Comparison of ENCODE assay signal across 17 cellular contexts in the genomic region with DNA sequence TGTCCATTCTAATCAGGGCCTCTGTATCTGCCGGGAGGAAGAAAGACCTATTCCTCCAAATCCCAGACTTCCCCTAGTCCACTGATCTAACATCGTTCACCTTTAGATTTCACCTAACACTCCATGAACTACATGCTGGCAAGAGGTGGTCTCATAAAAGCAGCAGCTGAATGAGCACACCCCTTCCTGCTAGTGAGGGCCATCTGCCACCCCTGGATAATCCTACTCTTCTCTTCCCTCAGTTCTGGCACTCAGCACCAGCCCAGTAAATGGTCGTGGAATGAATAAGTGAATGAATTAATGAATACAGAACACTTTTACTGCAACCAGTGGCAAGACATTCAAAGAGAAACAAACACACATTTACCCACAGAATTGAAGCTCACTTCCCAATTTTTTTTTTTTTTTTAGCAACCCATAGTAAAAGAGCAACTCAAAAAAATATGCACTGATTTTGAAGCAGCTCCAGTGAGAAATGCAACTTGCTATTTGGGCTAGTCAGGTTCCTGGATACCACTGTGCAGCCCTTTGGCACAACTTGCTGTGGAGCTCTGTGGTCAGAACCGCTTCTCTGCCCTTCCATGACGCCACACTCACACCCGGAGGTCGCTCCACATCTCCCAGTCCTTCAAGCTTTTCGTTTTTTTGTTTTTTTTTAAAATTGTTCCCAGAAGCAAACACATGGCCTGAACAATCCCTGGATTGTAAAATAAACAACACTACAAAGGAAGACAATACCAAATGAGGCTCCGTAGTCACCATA. TPM values are rescaled to one million over a fixed set of nuclear protein-coding genes. Genes with fewer than 3 reads are reported as not detected.
DNase-seq lines count a peak whose midpoint lies in the region; ATAC-seq and TF ChIP-seq lines count a peak whose summit lies in the region.
"Had no signal": no experiment of that assay in that cellular context is flagged by ENCODE, and none has a peak within 500 bp of the region (broad histone marks: within the 10 kb centered on the region; RNA-seq: fewer than 3 reads in every experiment).

No MANE protein-coding gene starts in this region.

- no peak for DNase-seq in activated T-cell treated with anti-CD3 and anti-CD28 coated beads, Interleukin-2, amount 50 U/mL, for 72 hours
- DNase-seq in activated T-cell treated with anti-CD3 and anti-CD28 coated beads, Interleukin-2, amount 50 U/mL, for 4 hours: no peak
- DNase-seq in NCI-H524 treated with DMSO at 0.1 percent for 48 hours (lab: John Stamatoyannopoulos, UW) (peak; percentile 77), choroid plexus epithelial cell (ENCODE audit: low read depth) (peak; percentile 36), islet precursor cell (no peak)
- DNase-seq in activated CD8-positive, alpha-beta T cell treated with anti-CD3 and anti-CD28 coated beads, Interleukin-2, amount 10 ng/mL, durations not matched to agents 7 days and 5 days: no peak
- DNase-seq: CD4-positive, alpha-beta T cell; GF-D8; GM23248; KG1; NCI-H187 treated with DMSO at 0.1 percent for 48 hours; NCI-H2227 treated with DMSO at 0.1 percent for 48 hours; NCI-H526; PC-9 had no signal

- H3K27ac Mint-ChIP-seq in activated T-cell treated with anti-CD3 and anti-CD28 coated beads, Interleukin-2, amount 50 U/mL, for 72 hours: peak overlapping the region; percentile 31
- no peak overlapping the region for H3K27ac Mint-ChIP-seq in activated CD8-positive, alpha-beta T cell treated with anti-CD3 and anti-CD28 coated beads, Interleukin-2, amount 10 ng/mL, durations not matched to agents 7 days and 5 days
- H3K27ac Mint-ChIP-seq: B cell; CD4-positive, alpha-beta T cell had no signal

- H3K4me3 ChIP-seq in choroid plexus epithelial cell (ENCODE audit: low read depth, low read length): no peak overlapping the region
- H3K4me3 ChIP-seq: GM23248, PC-9, SJSA1 had no signal

- H3K27me3 Mint-ChIP-seq in activated T-cell treated with anti-CD3 and anti-CD28 coated beads, Interleukin-2, amount 50 U/mL, for 72 hours (ENCODE audit: low read depth): no peaks in the 10 kb centered on the region
- H3K27me3 Mint-ChIP-seq in activated T-cell treated with anti-CD3 and anti-CD28 coated beads, Interleukin-2, amount 50 U/mL, for 4 hours (ENCODE audit: low read depth): no peaks in the 10 kb centered on the region
- H3K27me3 Mint-ChIP-seq in activated CD8-positive, alpha-beta T cell treated with anti-CD3 and anti-CD28 coated beads, Interleukin-2, amount 10 ng/mL, durations not matched to agents 7 days and 5 days (ENCODE audit: low read depth): peaks cover 13% of the 10 kb centered on the region
- H3K27me3 Mint-ChIP-seq: CD4-positive, alpha-beta T cell had no signal

- no peaks in the 10 kb centered on the region for H3K4me1 Mint-ChIP-seq in activated T-cell treated with anti-CD3 and anti-CD28 coated beads, Interleukin-2, amount 50 U/mL, for 72 hours (ENCODE audit: low read depth)
- H3K4me1 Mint-ChIP-seq in activated T-cell treated with anti-CD3 and anti-CD28 coated beads, Interleukin-2, amount 50 U/mL, for 4 hours (ENCODE audit: low read depth): no peaks in the 10 kb centered on the region
- peaks cover 3% of the 10 kb centered on the region for H3K4me1 Mint-ChIP-seq in activated CD8-positive, alpha-beta T cell treated with anti-CD3 and anti-CD28 coated beads, Interleukin-2, amount 10 ng/mL, durations not matched to agents 7 days and 5 days (ENCODE audit: low read depth)
- H3K4me1 Mint-ChIP-seq: B cell had no signal

- POLR2A ChIA-PET in activated CD8-positive, alpha-beta T cell treated with anti-CD3 and anti-CD28 coated beads, Interleukin-2, amount 10 ng/mL, durations not matched to agents 7 days and 5 days (lab: Charles Lee): no interaction called here

- no peak for ATAC-seq in activated T-cell treated with anti-CD3 and anti-CD28 coated beads, Interleukin-2, amount 50 U/mL, for 72 hours (replicated peaks in 1 of 2)
- ATAC-seq in activated T-cell treated with anti-CD3 and anti-CD28 coated beads, Interleukin-2, amount 50 U/mL, for 4 hours: no peak
- no peak for ATAC-seq in activated CD8-positive, alpha-beta T cell treated with anti-CD3 and anti-CD28 coated beads, Interleukin-2, amount 10 ng/mL, durations not matched to agents 7 days and 5 days
- no peak for ATAC-seq in HG03342 (IDR thresholded peaks at IDR 0.05; ENCODE audit: unreplicated experiment)

- CTCF ChIA-PET in activated CD8-positive, alpha-beta T cell treated with anti-CD3 and anti-CD28 coated beads, Interleukin-2, amount 10 ng/mL, durations not matched to agents 7 days and 5 days (lab: Charles Lee): interaction anchor here (2.2 kb wide), 1 partner anchor 23 kb away, joined by 8 read pairs; no protein-coding TSS in a partner anchor

- no peak for TF ChIP-seq CTCF in choroid plexus epithelial cell (conservative IDR thresholded peaks at IDR 0.05; ENCODE audit: low read depth, low read length)

- H3K36me3 Mint-ChIP-seq in activated T-cell treated with anti-CD3 and anti-CD28 coated beads, Interleukin-2, amount 50 U/mL, for 72 hours (ENCODE audit: insufficient read depth in 2 of 2): peaks cover 0 to 8% of the 10 kb centered on the region in 2 donors
- H3K36me3 Mint-ChIP-seq in activated T-cell treated with anti-CD3 and anti-CD28 coated beads, Interleukin-2, amount 50 U/mL, for 4 hours (ENCODE audit: insufficient read depth): peaks cover 10% of the 10 kb centered on the region
- peaks cover 11% of the 10 kb centered on the region for H3K36me3 Mint-ChIP-seq in activated CD8-positive, alpha-beta T cell treated with anti-CD3 and anti-CD28 coated beads, Interleukin-2, amount 10 ng/mL, durations not matched to agents 7 days and 5 days (ENCODE audit: low read depth)

- no peak overlapping the region for H3K4me3 Mint-ChIP-seq in activated T-cell treated with anti-CD3 and anti-CD28 coated beads, Interleukin-2, amount 50 U/mL, for 72 hours
- H3K4me3 Mint-ChIP-seq in activated T-cell treated with anti-CD3 and anti-CD28 coated beads, Interleukin-2, amount 50 U/mL, for 4 hours: no peak overlapping the region
- no peak overlapping the region for H3K4me3 Mint-ChIP-seq in activated CD8-positive, alpha-beta T cell treated with anti-CD3 and anti-CD28 coated beads, Interleukin-2, amount 10 ng/mL, durations not matched to agents 7 days and 5 days
- H3K4me3 Mint-ChIP-seq: B cell; CD4-positive, alpha-beta T cell had no signal

- H3K9me3 Mint-ChIP-seq in activated T-cell treated with anti-CD3 and anti-CD28 coated beads, Interleukin-2, amount 50 U/mL, for 72 hours: no peaks in the 10 kb centered on the region
- H3K9me3 Mint-ChIP-seq in activated T-cell treated with anti-CD3 and anti-CD28 coated beads, Interleukin-2, amount 50 U/mL, for 4 hours: no peaks in the 10 kb centered on the region
- H3K9me3 Mint-ChIP-seq in activated CD8-positive, alpha-beta T cell treated with anti-CD3 and anti-CD28 coated beads, Interleukin-2, amount 10 ng/mL, durations not matched to agents 7 days and 5 days (ENCODE audit: insufficient read depth): no peaks in the 10 kb centered on the region
- H3K9me3 Mint-ChIP-seq: CD4-positive, alpha-beta T cell had no signal

RNA-seq across cellular contexts. Expression of a gene that starts 6.2 kb away (rescaled TPM):
- under 1 TPM; 0.34 to 0.69 TPM for total RNA-seq in activated T-cell treated with anti-CD3 and anti-CD28 coated beads, Interleukin-2, amount 50 U/mL, for 72 hours
- under 1 TPM in 1 of 3 donors, not detected in 2; 0.37 TPM for total RNA-seq in activated T-cell treated with anti-CD3 and anti-CD28 coated beads, Interleukin-2, amount 50 U/mL, for 4 hours
- not detected for total RNA-seq in activated CD8-positive, alpha-beta T cell treated with anti-CD3 and anti-CD28 coated beads, Interleukin-2, amount 10 ng/mL, durations not matched to agents 7 days and 5 days
- total RNA-seq: B cell, GM23248, SJSA1 had no signal

RNA-seq across cellular contexts. Expression of a gene that starts 21.5 kb away (rescaled TPM):
- total RNA-seq in activated T-cell treated with anti-CD3 and anti-CD28 coated beads, Interleukin-2, amount 50 U/mL, for 72 hours: 10 to 100 TPM; 34.0 to 49.0 TPM
- total RNA-seq in activated T-cell treated with anti-CD3 and anti-CD28 coated beads, Interleukin-2, amount 50 U/mL, for 4 hours: 10 to 100 TPM; 63.8 to 70.8 (median 65.1) TPM
- total RNA-seq in activated CD8-positive, alpha-beta T cell treated with anti-CD3 and anti-CD28 coated beads, Interleukin-2, amount 10 ng/mL, durations not matched to agents 7 days and 5 days: 10 to 100 TPM; 33.3 to 37.3 TPM

RNA-seq across cellular contexts. Expression of a gene that starts 21.6 kb away (rescaled TPM):
- 10 to 100 TPM; 45.4 to 58.4 TPM for total RNA-seq in activated T-cell treated with anti-CD3 and anti-CD28 coated beads, Interleukin-2, amount 50 U/mL, for 72 hours
- 10 to 100 TPM; 53.7 to 64.8 (median 60.3) TPM for total RNA-seq in activated T-cell treated with anti-CD3 and anti-CD28 coated beads, Interleukin-2, amount 50 U/mL, for 4 hours
- total RNA-seq in activated CD8-positive, alpha-beta T cell treated with anti-CD3 and anti-CD28 coated beads, Interleukin-2, amount 10 ng/mL, durations not matched to agents 7 days and 5 days: 10 to 100 TPM; 26.1 to 28.9 TPM

RNA-seq across cellular contexts. Expression of a gene that starts 43.1 kb away (rescaled TPM):
- total RNA-seq in activated T-cell treated with anti-CD3 and anti-CD28 coated beads, Interleukin-2, amount 50 U/mL, for 72 hours: 1 to 10 TPM; 1.4 to 3.8 TPM
- total RNA-seq in activated T-cell treated with anti-CD3 and anti-CD28 coated beads, Interleukin-2, amount 50 U/mL, for 4 hours: 1 to 10 TPM in 1 of 3 donors, under 1 TPM in 2; 0.48 to 1.4 (median 0.73) TPM
- under 1 TPM; 0.47 to 0.92 TPM for total RNA-seq in activated CD8-positive, alpha-beta T cell treated with anti-CD3 and anti-CD28 coated beads, Interleukin-2, amount 10 ng/mL, durations not matched to agents 7 days and 5 days

RNA-seq across cellular contexts. Expression of a gene that starts 52.4 kb away (rescaled TPM):
- 10 to 100 TPM; 14.3 to 20.2 TPM for total RNA-seq in activated T-cell treated with anti-CD3 and anti-CD28 coated beads, Interleukin-2, amount 50 U/mL, for 72 hours
- total RNA-seq in activated T-cell treated with anti-CD3 and anti-CD28 coated beads, Interleukin-2, amount 50 U/mL, for 4 hours: 1 to 10 TPM in 1 of 3 donors, under 1 TPM in 2; 0.60 to 1.8 (median 0.87) TPM
- total RNA-seq in activated CD8-positive, alpha-beta T cell treated with anti-CD3 and anti-CD28 coated beads, Interleukin-2, amount 10 ng/mL, durations not matched to agents 7 days and 5 days: 1 to 10 TPM; 4.0 to 4.4 TPM
- total RNA-seq: CD4-positive, alpha-beta T cell; GM23248; SJSA1 had no signal

Comparison
In these comparisons a context has a peak if more than half of its experiments do, and no peak if none do; other contexts are left out.
1. DNase-seq: peak in NCI-H524 treated with DMSO at 0.1 percent for 48 hours (single experiment) and choroid plexus epithelial cell (single experiment); none in activated T-cell treated with anti-CD3 and anti-CD28 coated beads, Interleukin-2, amount 50 U/mL, for 72 hours (0 of 2), activated T-cell treated with anti-CD3 and anti-CD28 coated beads, Interleukin-2, amount 50 U/mL, for 4 hours (single experiment), activated CD8-positive, alpha-beta T cell treated with anti-CD3 and anti-CD28 coated beads, Interleukin-2, amount 10 ng/mL, durations not matched to agents 7 days and 5 days (single experiment) and islet precursor cell (single experiment).